23 cellular contexts compared by ENCODE assay signal in the genomic region with DNA sequence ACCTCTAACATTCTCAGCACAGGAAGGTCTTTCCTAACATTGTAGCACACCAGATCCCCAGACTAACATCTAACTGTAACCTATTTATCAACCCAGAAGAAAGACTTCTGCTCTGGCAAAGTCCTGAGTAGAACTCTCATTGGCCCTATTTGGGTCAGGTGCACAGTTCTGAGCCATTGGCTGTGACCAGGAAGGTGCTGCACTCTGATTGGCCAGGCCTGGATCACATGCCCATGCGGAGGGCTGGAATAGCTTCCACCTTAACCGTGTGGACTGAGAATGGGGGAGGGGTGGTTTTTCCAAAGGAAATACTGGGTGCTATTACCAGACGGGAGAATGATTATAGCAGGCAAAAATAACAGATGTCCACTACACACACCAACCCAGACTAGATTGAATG. TPM values are rescaled to one million over a fixed set of nuclear protein-coding genes. Genes with fewer than 3 reads are reported as not detected.
DNase-seq lines count a peak whose midpoint lies in the region; ATAC-seq, FAIRE-seq and TF ChIP-seq lines count a peak whose summit lies in the region.
"Had no signal": no experiment of that assay in that cellular context is flagged by ENCODE, and none has a peak within 500 bp of the region (broad histone marks: within the 10 kb centered on the region; RNA-seq: fewer than 3 reads in every experiment).

No MANE protein-coding gene starts in this region.

- TF ChIP-seq CTCF in A549 (IDR thresholded peaks at IDR 0.05): no peak
- TF ChIP-seq CTCF in thyroid gland (IDR thresholded peaks at IDR 0.05): no peak

- TF ChIP-seq RAD21 in A549 (conservative IDR thresholded peaks at IDR 0.05 in 1 of 2, IDR thresholded peaks at IDR 0.05 in 1 of 2): no peak

- ATAC-seq in A549 (no peak), GM19324 (IDR thresholded peaks at IDR 0.05; ENCODE audit: low FRiP score, unreplicated experiment) (peak; percentile 32), HG02973 (IDR thresholded peaks at IDR 0.05; ENCODE audit: unreplicated experiment) (peak; percentile 29)
- ATAC-seq: activated naive CD8-positive, alpha-beta T cell treated with anti-CD3 and anti-CD28 coated beads, Interleukin-2, amount 50 U/mL, for 24 hours; stimulated activated memory B cell treated with anti-CD40 and anti-IgM and Interleukin-4, amounts not matched to agents 10 μg/mL and 1 μg/mL and 100 μg/mL, for 72 hours had no signal

- no peak for FAIRE-seq in A549 (lab: Jason Lieb, UNC)
- FAIRE-seq: A204.1, endothelial cell of umbilical vein, RCC 7860 had no signal

- no peak overlapping the region for H3K4me2 ChIP-seq in A549

- H3K27ac ChIP-seq in A549: no peak overlapping the region
- H3K27ac ChIP-seq in thyroid gland: no peak overlapping the region
- H3K27ac ChIP-seq: brain microvascular endothelial cell, tibial artery had no signal

- intact Hi-C loops in thyroid gland (cut with DNase I): no loop called here

- no peaks in the 10 kb centered on the region for H3K27me3 ChIP-seq in thyroid gland

- WGBS in A549 (ENCODE audit: missing lambda C conversion rate): 63% methylated on average over 3 of the region's 3 CpGs
- 71 to 77% methylated on average over 3 of the region's 3 CpGs for WGBS in thyroid gland, 2 donors

- no peak for TF ChIP-seq POLR2A in A549 (IDR thresholded peaks at IDR 0.05; ENCODE audit: low read length)
- TF ChIP-seq POLR2A in thyroid gland (IDR thresholded peaks at IDR 0.05): no peak

- H3K4me3 ChIP-seq in A549 (no peak overlapping the region), thyroid gland (replicated peaks in 1 of 3) (no peak overlapping the region)
- H3K4me3 ChIP-seq: tibial artery had no signal

- no peak for TF ChIP-seq EP300 in A549 (IDR thresholded peaks at IDR 0.05)

- H3K36me3 ChIP-seq in thyroid gland: no peaks in the 10 kb centered on the region
- H3K36me3 ChIP-seq: brain microvascular endothelial cell, tibial artery had no signal

- CTCF ChIA-PET in A549 (lab: Yijun Ruan, JAX): no interaction called here

- DNase-seq in A549 (ENCODE audit: low read depth in 1 of 2, low spot score in 1 of 2) (no peak), NAMALWA (ENCODE audit: low spot score) (peak; percentile 1), pons (ENCODE audit: low spot score) (no peak), glomerular visceral epithelial cell (ENCODE audit: extremely low spot score) (no peak), thyroid gland (no peak)
- no peak for DNase-seq in activated CD8-positive, alpha-beta memory T cell treated with anti-CD3 and anti-CD28 coated beads, Interleukin-2, amount 50 U/mL, for 4 hours
- DNase-seq: activated naive CD8-positive, alpha-beta T cell treated with anti-CD3 and anti-CD28 coated beads, Interleukin-2, amount 50 U/mL, for 24 hours; brain microvascular endothelial cell; cortex of kidney; NCI-H1436 treated with DMSO at 0.1 percent for 48 hours; NCI-H82; retina; tibial artery had no signal

- no peaks in the 10 kb centered on the region for H3K9me3 ChIP-seq in A549
- H3K9me3 ChIP-seq in thyroid gland: no peaks in the 10 kb centered on the region
- H3K9me3 ChIP-seq: tibial artery had no signal

- POLR2A ChIA-PET in A549 (lab: Yijun Ruan, JAX): no interaction called here

- H3K4me1 ChIP-seq in A549 (no peaks in the 10 kb centered on the region), thyroid gland (no peaks in the 10 kb centered on the region)
- H3K4me1 ChIP-seq: tibial artery had no signal

TF ChIP-seq in A549, 52 proteins besides CTCF, POLR2A, EP300 and RAD21:
- no peak for TF ChIP-seq KDM1A (IDR thresholded peaks at IDR 0.05; ENCODE audit: low read depth)
- TF ChIP-seq USF2 (IDR thresholded peaks at IDR 0.05): 0 out of 2 replicates have a peak, but pooled peaks have one; percentile 5

RNA-seq across cellular contexts. Expression of gene FEZF2, which starts 11.5 kb away (rescaled TPM):
- polyA plus RNA-seq in A549 (2011; rRNA removed): not detected in 2 replicates
- polyA plus RNA-seq in A549 (2012; cell fraction: cytosol; rRNA removed): not detected in 2 replicates
- not detected in 2 replicates for polyA plus RNA-seq in A549 (2012; cell fraction: nucleus; rRNA removed)
- not detected in 3 replicates for polyA plus RNA-seq in A549 (2017; fragmentation: RNase III; extraction: RNeasy Plus Mini Kit Qiagen cat#74134 plus additional on column Dnase treatment)
- not detected in 2 replicates for polyA minus RNA-seq in A549 (2011; rRNA and poly(A)+ RNA removed)
- total RNA-seq in thyroid gland: not detected
- total RNA-seq: activated T-helper 2 cell treated with anti-CD3 and anti-CD28 coated beads, Interferon-gamma antibody, Interleukin-2, Interleukin-4, amounts not matched to agents 10 μg/mL and 5 μg/mL and 100 μg/mL, durations not matched to agents 14 hours and 24 hours and 36 hours; endothelial cell of umbilical vein; fibroblast of villous mesenchyme; mucosa of gallbladder had no signal
- polyA plus RNA-seq: CD14-positive monocyte, endothelial cell of umbilical vein had no signal

Comparison
In these comparisons a context has a peak if more than half of its experiments do, and no peak if none do; other contexts are left out.
1. ATAC-seq: peak in GM19324 (single experiment) and HG02973 (single experiment); none in A549 (0 of 2).